Comparison of ENCODE assay signal across 8 cellular contexts in the genomic region with DNA sequence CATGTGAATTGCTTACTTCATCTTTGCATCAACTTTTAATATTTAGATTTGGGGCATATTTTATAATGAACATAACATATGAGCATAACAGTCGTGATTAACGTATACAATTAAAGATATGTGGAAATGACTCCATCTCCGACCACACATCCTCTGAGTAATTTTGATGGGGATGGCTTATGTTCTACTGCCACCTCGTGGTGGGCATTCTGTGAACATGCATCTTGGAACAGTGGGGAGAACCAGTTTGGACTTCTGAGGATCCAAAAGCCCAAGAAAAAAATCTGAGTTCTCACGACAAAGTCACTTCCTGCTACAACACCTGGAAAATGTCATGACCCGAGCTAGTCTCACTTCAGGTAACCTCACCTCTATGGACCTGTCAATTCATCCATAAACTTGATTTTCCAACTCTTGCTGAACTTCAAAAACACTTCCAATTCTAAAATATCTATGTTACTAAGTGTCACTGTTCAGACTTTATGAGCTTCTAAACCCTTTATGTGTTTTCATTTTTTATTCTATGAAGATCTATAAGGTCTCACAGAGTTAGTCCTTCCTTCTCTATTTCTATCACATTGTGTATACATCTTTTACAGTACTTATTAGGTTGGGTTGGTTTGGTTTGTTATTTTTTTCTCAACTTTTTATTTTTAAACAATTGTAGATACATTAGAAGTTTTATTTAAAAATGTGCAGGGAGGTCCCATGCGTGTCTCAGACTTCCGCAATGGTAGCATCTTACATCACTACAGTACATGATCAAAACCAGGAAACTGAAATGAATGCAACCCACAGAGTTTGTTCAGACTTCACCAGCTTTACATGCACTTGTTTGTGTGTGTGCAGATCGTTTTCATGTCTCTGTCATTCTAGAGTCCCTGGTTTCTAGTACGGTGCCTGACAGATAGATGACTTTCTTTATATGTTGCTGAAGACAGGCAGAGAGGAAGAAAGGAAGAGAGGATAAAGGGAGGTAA. TPM values are rescaled to one million over a fixed set of nuclear protein-coding genes. Genes with fewer than 3 reads are reported as not detected.
DNase-seq lines count a peak whose midpoint lies in the region; ATAC-seq and TF ChIP-seq lines count a peak whose summit lies in the region.

No MANE protein-coding gene starts in this region.

- no peak overlapping the region for H3K9ac ChIP-seq in MM.1S (ENCODE audit: low read length)

- H4K20me1 ChIP-seq in MM.1S (ENCODE audit: insufficient read depth, low read length) = no peaks in the 10 kb centered on the region

- H3K4me1 ChIP-seq in MM.1S (ENCODE audit: low read length) (no peaks in the 10 kb centered on the region), SJCRH30 (no peaks in the 10 kb centered on the region), uterus (no peaks in the 10 kb centered on the region)

- intact Hi-C loops in posterior cingulate gyrus (cut with DNase I) (loop anchor here (1.0 kb wide), 3 partner anchors 53 to 666 kb away; no protein-coding TSS in a partner anchor), uterus (cut with DNase I; ENCODE audit: low total_unique reads) (no loop called here)

- H3K27me3 ChIP-seq in MM.1S (replicated peaks; ENCODE audit: insufficient read depth, low read length) (no peaks in the 10 kb centered on the region), SJCRH30 (no peaks in the 10 kb centered on the region), uterus (peaks cover 0 to 5% of the 10 kb centered on the region in 2 donors)

- no peak overlapping the region for H2AFZ ChIP-seq in MM.1S (ENCODE audit: low read length)

- TF ChIP-seq CTCF in MM.1S (IDR thresholded peaks at IDR 0.05; ENCODE audit: low read length) = peak; percentile 91
- TF ChIP-seq CTCF in uterus (IDR thresholded peaks at IDR 0.05) = peak; percentile 67 to 78 (median 72)

- peak; percentile 74 for ATAC-seq in GM21576 (IDR thresholded peaks at IDR 0.05; ENCODE audit: unreplicated experiment)

- H3K4me2 ChIP-seq in MM.1S (ENCODE audit: low read depth, low read length) = no peak overlapping the region

- no peaks in the 10 kb centered on the region for H3K9me3 ChIP-seq in MM.1S (replicated peaks; ENCODE audit: insufficient read depth, low read length)
- H3K9me3 ChIP-seq in SJCRH30 (replicated peaks) = no peaks in the 10 kb centered on the region
- no peaks in the 10 kb centered on the region for H3K9me3 ChIP-seq in uterus

- no peaks in the 10 kb centered on the region for H3F3A ChIP-seq in MM.1S (ENCODE audit: insufficient read depth, low read length)

- H3K9me2 ChIP-seq in MM.1S (replicated peaks; ENCODE audit: insufficient read depth, low read length) = no peaks in the 10 kb centered on the region

- H3K36me3 ChIP-seq in MM.1S (replicated peaks; ENCODE audit: insufficient read depth, low read length) (no peaks in the 10 kb centered on the region), SJCRH30 (no peaks in the 10 kb centered on the region), uterus (no peaks in the 10 kb centered on the region)

- TF ChIP-seq POLR2A in uterus (IDR thresholded peaks at IDR 0.05) = no peak

- H3K4me3 ChIP-seq in MM.1S (ENCODE audit: low read length) = no peak overlapping the region
- no peak overlapping the region for H3K4me3 ChIP-seq in SJCRH30
- H3K4me3 ChIP-seq in uterus = no peak overlapping the region

- DNase-seq in DMS 273 (lab: John Stamatoyannopoulos, UW; ENCODE audit: unreplicated experiment) (peak; percentile 82), MM.1S (peak; percentile 65), SJCRH30 (peak; percentile 33 to 71), globus pallidus (ENCODE audit: low spot score) (peak; percentile 61), posterior cingulate gyrus (peak in 8 of 10 donors; percentile 48 to 94 (median 75)), uterus (peak; percentile 46 to 55)
- peak; percentile 32 for DNase-seq in activated gamma-delta T cell treated with anti-CD3 and anti-CD28 coated beads, Interleukin-2, amount 50 U/mL, for 16 hours (ENCODE audit: low read depth)

- no peaks in the 10 kb centered on the region for H3K79me2 ChIP-seq in MM.1S (ENCODE audit: low read length)

- no peak overlapping the region for H3K27ac ChIP-seq in MM.1S (ENCODE audit: low read length)
- H3K27ac ChIP-seq in SJCRH30 = no peak overlapping the region
- no peak overlapping the region for H3K27ac ChIP-seq in uterus

RNA-seq across cellular contexts. Expression of a gene that starts 38.2 kb away (rescaled TPM):
- total RNA-seq in SJCRH30 (2014; rRNA removed; shearing (Covaris generic)) = 0.56 and 0.73 TPM in 2 replicates
- 10 to 100 TPM in 1 of 4 donors, 1 to 10 TPM in 1, under 1 TPM in 1, not detected in 1; 0.21 to 19.4 (median 2.6) TPM for total RNA-seq in uterus

RNA-seq across cellular contexts. Expression of a gene that starts 53.1 kb away (rescaled TPM):
- total RNA-seq in SJCRH30 (2014; rRNA removed; shearing (Covaris generic)) = not detected in 2 replicates
- under 1 TPM in 1 of 4 donors, not detected in 3; 0.21 TPM for total RNA-seq in uterus

Comparison
In these comparisons a context has a peak if more than half of its experiments do, and no peak if none do; other contexts are left out.
1. DNase-seq: peak in every context shown above with its lines; median percentile 82 in DMS 273; 75 in posterior cingulate gyrus; 65 in MM.1S; 61 in globus pallidus; 52 in SJCRH30; 50 in uterus; 32 in activated gamma-delta T cell treated with anti-CD3 and anti-CD28 coated beads, Interleukin-2, amount 50 U/mL, for 16 hours.